ENCODE assay signal across 18 cellular contexts in genomic region chr19:41627966-41628675, GRCh38. TPM values are rescaled to one million over a fixed set of nuclear protein-coding genes. Genes with fewer than 3 reads are reported as not detected.
DNase-seq lines count a peak whose midpoint lies in the region; ATAC-seq lines count a peak whose summit lies in the region.
"Had no signal": no experiment of that assay in that cellular context is flagged by ENCODE, and none has a peak within 500 bp of the region (broad histone marks: within the 10 kb centered on the region; RNA-seq: fewer than 3 reads in every experiment).

No MANE protein-coding gene starts in this region.

- ATAC-seq in CD4-positive, CD25-positive, alpha-beta regulatory T cell (ENCODE audit: low read depth in 2 of 2): no peak
- ATAC-seq in esophagus mucosa: peak; percentile 18
- ATAC-seq in stimulated activated effector memory CD8-positive, alpha-beta T cell treated with anti-CD3 and anti-CD28 coated beads, Interleukin-12 subunit alpha, Interleukin-12 subunit beta, amount 100 ng/mL, for 72 hours: peak; percentile 28
- ATAC-seq in GM18870 (IDR thresholded peaks at IDR 0.05; ENCODE audit: unreplicated experiment): no peak
- ATAC-seq: CD8-positive, alpha-beta T cell; K562 had no signal

- peaks cover 15% of the 10 kb centered on the region for H3K27me3 Mint-ChIP-seq in CD4-positive, CD25-positive, alpha-beta regulatory T cell

- peaks cover 0 to 26% (median 22%) of the 10 kb centered on the region in 11 experiments; a peak in 14 of 22 replicates for H3K27me3 ChIP-seq in BLaER1 treated with 17β-estradiol and CSF1 and Interleukin-3, amounts not matched to agents 10 nM and 100 nM
- H3K27me3 ChIP-seq in CD4-positive, CD25-positive, alpha-beta regulatory T cell (ENCODE audit: control insufficient read depth, insufficient read depth, low read length): peaks cover 5% of the 10 kb centered on the region

- peaks cover 19 to 38% (median 24%) of the 10 kb centered on the region in 11 experiments for H3K9me3 ChIP-seq in BLaER1 treated with 17β-estradiol and CSF1 and Interleukin-3, amounts not matched to agents 10 nM and 100 nM (replicated peaks in 1 of 11)
- H3K9me3 ChIP-seq in CD4-positive, CD25-positive, alpha-beta regulatory T cell (ENCODE audit: control insufficient read depth in 2 of 2, low read length in 2 of 2): peaks cover 17% of the 10 kb centered on the region in 2 experiments
- H3K9me3 ChIP-seq: BE2C, HAP-1 had no signal

- DNase-seq in CD4-positive, CD25-positive, alpha-beta regulatory T cell: no peak
- no peak for DNase-seq in stimulated activated effector memory CD8-positive, alpha-beta T cell treated with anti-CD3 and anti-CD28 coated beads, Interleukin-12 subunit alpha, Interleukin-12 subunit beta, amount 100 ng/mL, for 72 hours (ENCODE audit: low spot score in 2 of 2)
- DNase-seq in mesenteric fat pad (ENCODE audit: low spot score) (no peak), AG08396 (ENCODE audit: low spot score) (no peak)
- DNase-seq: BE2C; Calu3; CD8-positive, alpha-beta T cell; DMS79 treated with DMSO at 0.1 percent for 48 hours; GF-D8; IMR-90 had no signal

- peak overlapping the region; percentile 80 to 97 (median 96) for H3K27ac Mint-ChIP-seq in CD4-positive, CD25-positive, alpha-beta regulatory T cell
- peak overlapping the region; percentile 23 for H3K27ac Mint-ChIP-seq in stimulated activated effector memory CD8-positive, alpha-beta T cell treated with anti-CD3 and anti-CD28 coated beads, Interleukin-12 subunit alpha, Interleukin-12 subunit beta, amount 100 ng/mL, for 72 hours
- H3K27ac Mint-ChIP-seq: CD8-positive, alpha-beta T cell had no signal

- H3K4me1 ChIP-seq in BLaER1 treated with 17β-estradiol and CSF1 and Interleukin-3, amounts not matched to agents 10 nM and 100 nM: peaks cover 0 to 50% (median 36%) of the 10 kb centered on the region in 10 experiments; a peak in 14 of 20 replicates
- peaks cover 45% of the 10 kb centered on the region for H3K4me1 ChIP-seq in CD4-positive, CD25-positive, alpha-beta regulatory T cell (ENCODE audit: control insufficient read depth, insufficient read depth, low read length, poor library complexity, severe bottlenecking)
- H3K4me1 ChIP-seq: BE2C, HAP-1 had no signal

- H3K9ac ChIP-seq in BLaER1 treated with 17β-estradiol and CSF1 and Interleukin-3, amounts not matched to agents 10 nM and 100 nM: peak overlapping the region in 1 of 11 experiments; percentile 71; a peak in 1 of 22 replicates

- peaks cover 0 to 59% (median 32%) of the 10 kb centered on the region in 4 donors for H3K4me1 Mint-ChIP-seq in CD4-positive, CD25-positive, alpha-beta regulatory T cell
- no peaks in the 10 kb centered on the region for H3K4me1 Mint-ChIP-seq in stimulated activated effector memory CD8-positive, alpha-beta T cell treated with anti-CD3 and anti-CD28 coated beads, Interleukin-12 subunit alpha, Interleukin-12 subunit beta, amount 100 ng/mL, for 72 hours

- H4K20me1 ChIP-seq in BLaER1 treated with 17β-estradiol and CSF1 and Interleukin-3, amounts not matched to agents 10 nM and 100 nM: no peaks in the 10 kb centered on the region

- peaks cover 11% of the 10 kb centered on the region for H3K36me3 Mint-ChIP-seq in CD4-positive, CD25-positive, alpha-beta regulatory T cell
- no peaks in the 10 kb centered on the region for H3K36me3 Mint-ChIP-seq in stimulated activated effector memory CD8-positive, alpha-beta T cell treated with anti-CD3 and anti-CD28 coated beads, Interleukin-12 subunit alpha, Interleukin-12 subunit beta, amount 100 ng/mL, for 72 hours
- H3K36me3 Mint-ChIP-seq: CD8-positive, alpha-beta T cell had no signal

- H3K4me3 ChIP-seq in BLaER1 treated with 17β-estradiol and CSF1 and Interleukin-3, amounts not matched to agents 10 nM and 100 nM: no peak overlapping the region
- H3K4me3 ChIP-seq in CD4-positive, CD25-positive, alpha-beta regulatory T cell (ENCODE audit: low read depth, low read length): peak overlapping the region; percentile 4
- H3K4me3 ChIP-seq: HAP-1, K562 had no signal

- peak overlapping the region in 7 of 11 experiments; percentile 68 to 100 (median 93); a peak in 8 of 22 replicates for H3K4me2 ChIP-seq in BLaER1 treated with 17β-estradiol and CSF1 and Interleukin-3, amounts not matched to agents 10 nM and 100 nM

- H3K4me3 Mint-ChIP-seq in CD4-positive, CD25-positive, alpha-beta regulatory T cell: peak overlapping the region in 3 of 4 donors; percentile 27 to 50 (median 33)
- H3K4me3 Mint-ChIP-seq in stimulated activated effector memory CD8-positive, alpha-beta T cell treated with anti-CD3 and anti-CD28 coated beads, Interleukin-12 subunit alpha, Interleukin-12 subunit beta, amount 100 ng/mL, for 72 hours: no peak overlapping the region
- H3K4me3 Mint-ChIP-seq: CD8-positive, alpha-beta T cell had no signal

- no peak overlapping the region; a peak in 2 of 22 replicates for H3K27ac ChIP-seq in BLaER1 treated with 17β-estradiol and CSF1 and Interleukin-3, amounts not matched to agents 10 nM and 100 nM
- H3K27ac ChIP-seq in CD4-positive, CD25-positive, alpha-beta regulatory T cell (ENCODE audit: insufficient read depth, low read length, poor library complexity, severe bottlenecking): peak overlapping the region; percentile 60
- H3K27ac ChIP-seq: C4-2B had no signal

- H3K9me3 Mint-ChIP-seq in CD4-positive, CD25-positive, alpha-beta regulatory T cell: peaks cover 1 to 13% (median 5%) of the 10 kb centered on the region in 7 donors
- H3K9me3 Mint-ChIP-seq in stimulated activated effector memory CD8-positive, alpha-beta T cell treated with anti-CD3 and anti-CD28 coated beads, Interleukin-12 subunit alpha, Interleukin-12 subunit beta, amount 100 ng/mL, for 72 hours: no peaks in the 10 kb centered on the region

- H3K36me3 ChIP-seq in BLaER1 treated with 17β-estradiol and CSF1 and Interleukin-3, amounts not matched to agents 10 nM and 100 nM: no peaks in the 10 kb centered on the region; a peak in 1 of 22 replicates
- H3K36me3 ChIP-seq in CD4-positive, CD25-positive, alpha-beta regulatory T cell (ENCODE audit: control insufficient read depth, insufficient read depth, low read length): no peaks in the 10 kb centered on the region
- H3K36me3 ChIP-seq: BE2C, HAP-1 had no signal

RNA-seq across cellular contexts. Expression of gene CEACAM4, which starts 1.2 kb away (rescaled TPM):
- total RNA-seq in CD4-positive, CD25-positive, alpha-beta regulatory T cell: 16.1 TPM
- 10 to 100 TPM; 24.4 to 50.2 (median 36.5) TPM for polyA plus RNA-seq in CD4-positive, CD25-positive, alpha-beta regulatory T cell
- 0.24 TPM for total RNA-seq in esophagus mucosa
- 6.0 TPM for total RNA-seq in mesenteric fat pad
- total RNA-seq: A172; Calu3; CD8-positive, alpha-beta T cell; H1; IMR-90; K562 had no signal
- polyA plus RNA-seq: H1, IMR-90, K562 had no signal

RNA-seq across cellular contexts. Expression of gene CEACAM21, which starts 52.2 kb away (rescaled TPM):
- total RNA-seq in CD4-positive, CD25-positive, alpha-beta regulatory T cell: 43.8 TPM
- polyA plus RNA-seq in CD4-positive, CD25-positive, alpha-beta regulatory T cell: 10 to 100 TPM; 39.1 to 58.6 (median 46.7) TPM
- 2.0 TPM for total RNA-seq in esophagus mucosa
- total RNA-seq in mesenteric fat pad: 2.1 TPM
- total RNA-seq: A172, Calu3, H1, IMR-90 had no signal
- polyA plus RNA-seq: H1, IMR-90 had no signal

RNA-seq across cellular contexts. Expression of gene CEACAM7, which starts 59.9 kb away (rescaled TPM):
- total RNA-seq in CD4-positive, CD25-positive, alpha-beta regulatory T cell: not detected
- not detected for polyA plus RNA-seq in CD4-positive, CD25-positive, alpha-beta regulatory T cell
- 71.9 TPM for total RNA-seq in esophagus mucosa
- total RNA-seq in mesenteric fat pad: not detected
- total RNA-seq: A172; CD8-positive, alpha-beta T cell; H1; IMR-90; K562 had no signal
- polyA plus RNA-seq: H1, IMR-90, K562 had no signal

Comparison
In these comparisons a context has a peak if more than half of its experiments do, and no peak if none do; other contexts are left out.
1. ATAC-seq: peak in esophagus mucosa (single experiment) and stimulated activated effector memory CD8-positive, alpha-beta T cell treated with anti-CD3 and anti-CD28 coated beads, Interleukin-12 subunit alpha, Interleukin-12 subunit beta, amount 100 ng/mL, for 72 hours (single experiment); none in CD4-positive, CD25-positive, alpha-beta regulatory T cell (0 of 2) and GM18870 (single experiment).
2. RNA of gene CEACAM21, which starts 52.2 kb away (total RNA-seq): 43.8 TPM in CD4-positive, CD25-positive, alpha-beta regulatory T cell (single experiment); 2.1 TPM in mesenteric fat pad (single experiment) and 2.0 TPM in esophagus mucosa (single experiment); every median in the first group is over 10 times any median in the second.
3. RNA of gene CEACAM7, which starts 59.9 kb away (total RNA-seq): 71.9 TPM in esophagus mucosa (single experiment); not detected in mesenteric fat pad (single experiment) and not detected in CD4-positive, CD25-positive, alpha-beta regulatory T cell (single experiment); every median in the first group is over 10 times any median in the second.